Comparison of ENCODE assay signal across 2 cellular contexts in genomic region chr22:26574001-26574723, GRCh38.
TF ChIP-seq lines count a peak whose summit lies in the region.

No MANE protein-coding gene starts in this region.

TF ChIP-seq in K562, 482 proteins besides CTCF, POLR2A, EP300 and RAD21:
- TF ChIP-seq RBM25 (IDR thresholded peaks at IDR 0.05; ENCODE audit: low read depth, low read length, severe bottlenecking) = peak; percentile 81
- peak in 1 of 2 experiments; percentile 56; a peak in 2 of 4 replicates for TF ChIP-seq KDM1A (IDR thresholded peaks at IDR 0.05)
- peak; percentile 76 for TF ChIP-seq BCOR (IDR thresholded peaks at IDR 0.05)
- TF ChIP-seq KLF16 (IDR thresholded peaks at IDR 0.05) = no peak
- no peak for TF ChIP-seq ZBTB1 (CRISPR knock-in tag; IDR thresholded peaks at IDR 0.05; ENCODE audit: borderline replicate concordance, low read depth)
- TF ChIP-seq HDAC2 (IDR thresholded peaks at IDR 0.05) = peak; percentile 38; the same call in 1 of the 2 replicates
- no peak for TF ChIP-seq MXD1 (CRISPR knock-in tag; IDR thresholded peaks at IDR 0.05; ENCODE audit: borderline replicate concordance, poor library complexity, severe bottlenecking)
- TF ChIP-seq RBM22 (IDR thresholded peaks at IDR 0.05; ENCODE audit: low read depth, low read length, poor library complexity, severe bottlenecking) = no peak
- peak; percentile 51; the same call in 1 of the 2 replicates for TF ChIP-seq ADNP (tag; IDR thresholded peaks at IDR 0.05)

TF ChIP-seq in SK-N-SH treated with all-trans-retinoic acid at 6 μM for 48 hours, 23 proteins besides CTCF, POLR2A, EP300 and RAD21:
- TF ChIP-seq BACH2 (CRISPR knock-in tag; IDR thresholded peaks at IDR 0.05; ENCODE audit: borderline replicate concordance) = no peak
- no peak for TF ChIP-seq ZFP30 (CRISPR knock-in tag; IDR thresholded peaks at IDR 0.05)
- no peak for TF ChIP-seq POU6F1 (CRISPR knock-in tag; IDR thresholded peaks at IDR 0.05; ENCODE audit: borderline replicate concordance, low read depth)
- TF ChIP-seq GLIS3 (CRISPR knock-in tag; IDR thresholded peaks at IDR 0.05) = no peak
- TF ChIP-seq ESRRG (CRISPR knock-in tag; IDR thresholded peaks at IDR 0.05) = no peak
- TF ChIP-seq ZNF70 (CRISPR knock-in tag; IDR thresholded peaks at IDR 0.05) = no peak
- TF ChIP-seq PPARA (CRISPR knock-in tag; IDR thresholded peaks at IDR 0.05; ENCODE audit: borderline replicate concordance) = no peak
- TF ChIP-seq ZNF8 (CRISPR knock-in tag; IDR thresholded peaks at IDR 0.05) = no peak
- TF ChIP-seq SNAI2 (CRISPR knock-in tag; IDR thresholded peaks at IDR 0.05) = no peak
